In the genomic region with DNA sequence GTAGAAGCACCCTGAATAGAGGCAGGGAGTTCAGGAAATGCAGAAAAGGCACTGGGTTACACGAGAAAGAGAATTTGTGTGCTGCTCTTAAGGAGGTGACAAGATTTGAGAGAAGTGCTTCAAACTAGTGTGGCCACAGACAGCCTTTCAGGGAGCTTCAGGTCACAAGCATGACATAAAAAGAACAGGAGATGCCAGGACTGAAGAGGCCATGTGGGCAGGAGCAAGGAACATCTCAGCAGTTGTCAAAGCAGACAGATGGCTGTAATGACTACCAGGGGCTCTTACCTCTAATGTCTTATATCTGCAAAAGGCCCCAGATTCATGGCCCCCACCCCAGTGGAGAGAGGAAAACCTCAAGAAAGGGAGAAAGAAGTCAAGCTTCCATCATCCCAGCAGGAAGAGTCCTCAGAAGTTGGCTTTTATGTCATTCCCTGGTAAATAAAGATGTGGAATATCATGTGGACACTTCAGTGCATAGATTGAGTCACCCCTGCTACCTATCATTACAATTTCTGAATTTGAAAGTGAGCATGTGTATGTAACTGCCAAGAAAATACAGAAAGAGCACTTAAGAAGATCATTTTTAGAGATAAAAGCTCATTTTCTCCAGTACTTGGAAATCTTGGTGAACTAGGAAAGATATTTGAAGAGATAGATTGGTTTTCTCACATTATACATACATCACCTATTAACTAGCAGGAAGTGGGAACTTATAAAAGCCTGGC, we compare ENCODE assay signal across 30 cellular contexts.
"Had no signal": no experiment of that assay in that cellular context is flagged by ENCODE, and none has a peak within 500 bp of the region (broad histone marks: within the 10 kb centered on the region; RNA-seq: fewer than 3 reads in every experiment).

No MANE protein-coding gene starts in this region.

- ATAC-seq: activated naive CD8-positive, alpha-beta T cell treated with anti-CD3 and anti-CD28 coated beads, Interleukin-2, amount 50 U/mL, for 24 hours; effector memory CD8-positive, alpha-beta T cell; gastroesophageal sphincter; left cardiac atrium; left ventricle myocardium superior; pancreas; sciatic nerve; stimulated activated effector memory CD8-positive, alpha-beta T cell treated with anti-CD3 and anti-CD28 coated beads, Interleukin-12 subunit alpha, Interleukin-12 subunit beta, amount 100 ng/mL, for 72 hours had no signal

- H3K4me3 ChIP-seq: gastroesophageal sphincter, pancreas, prostate gland, skin epidermis, thoracic aorta, vagina had no signal

- H3K36me3 ChIP-seq: gastroesophageal sphincter, pancreas, prostate gland, thoracic aorta, vagina had no signal

- H3K9me3 ChIP-seq: gastroesophageal sphincter, pancreas, prostate gland, thoracic aorta, vagina had no signal

- H3K4me1 Mint-ChIP-seq: activated naive CD4-positive, alpha-beta T cell treated with anti-CD3 and anti-CD28 coated beads, Interleukin-2, amount 50 U/mL, for 24 hours; activated naive CD8-positive, alpha-beta T cell treated with anti-CD3 and anti-CD28 coated beads, Interleukin-2, amount 50 U/mL, for 24 hours; nephron; stimulated activated effector memory CD8-positive, alpha-beta T cell treated with anti-CD3 and anti-CD28 coated beads, Interleukin-12 subunit alpha, Interleukin-12 subunit beta, amount 100 ng/mL, for 72 hours had no signal

- H3K27me3 ChIP-seq: gastroesophageal sphincter, pancreas, vagina had no signal

- H3K9me3 Mint-ChIP-seq: activated CD4-positive, alpha-beta T cell treated with anti-CD3 and anti-CD28 coated beads, Interleukin-2, amount 10 ng/mL, durations not matched to agents 24 days and 14 days; activated T-cell treated with anti-CD3 and anti-CD28 coated beads, Interleukin-2, amount 50 U/mL, for 24 hours; nephron; type B pancreatic cell had no signal

- H3K27me3 Mint-ChIP-seq: activated CD4-positive, alpha-beta memory T cell treated with anti-CD3 and anti-CD28 coated beads for 36 hours; activated naive CD4-positive, alpha-beta T cell treated with anti-CD3 and anti-CD28 coated beads, Interleukin-2, amount 50 U/mL, for 24 hours; activated naive CD8-positive, alpha-beta T cell treated with anti-CD3 and anti-CD28 coated beads, Interleukin-2, amount 50 U/mL, for 24 hours; activated T-cell treated with anti-CD3 and anti-CD28 coated beads, Interleukin-2, amount 50 U/mL, for 24 hours; effector memory CD8-positive, alpha-beta T cell; stimulated activated naive CD8-positive, alpha-beta T cell treated with anti-CD3 and anti-CD28 coated beads, Interleukin-15, Interleukin-2, amounts not matched to agents 100 ng/mL and 50 ng/mL, for 24 hours; type B pancreatic cell had no signal

- DNase-seq: activated CD4-positive, alpha-beta memory T cell treated with anti-CD3 and anti-CD28 coated beads for 36 hours; activated CD4-positive, alpha-beta T cell treated with anti-CD3 and anti-CD28 coated beads, Interleukin-2, amount 10 ng/mL, durations not matched to agents 24 days and 14 days; activated CD4-positive, CD25-positive, alpha-beta regulatory T cell treated with anti-CD3 and anti-CD28 coated beads, Interleukin-2, amount 50 U/mL, for 72 hours; activated CD8-positive, alpha-beta memory T cell treated with anti-CD3 and anti-CD28 coated beads, Interleukin-2, amount 50 U/mL, for 48 hours; activated gamma-delta T cell; activated naive CD8-positive, alpha-beta T cell treated with anti-CD3 and anti-CD28 coated beads, Interleukin-2, amount 50 U/mL, for 24 hours; activated T-cell treated with anti-CD3 and anti-CD28 coated beads, Interleukin-2, amount 50 U/mL, for 24 hours; amygdala; caudate nucleus; cortex of kidney; effector memory CD8-positive, alpha-beta T cell; erythroblast; head of caudate nucleus; hippocampal formation; left cardiac atrium; left ventricle myocardium superior; pancreas; retina; stimulated activated CD4-positive, alpha-beta T cell treated with anti-CD3 and anti-CD28 coated beads, Interleukin-4, amount 100 ng/mL, for 24 hours had no signal

- H3K4me3 Mint-ChIP-seq: activated CD4-positive, alpha-beta memory T cell treated with anti-CD3 and anti-CD28 coated beads for 36 hours; activated CD4-positive, alpha-beta T cell treated with anti-CD3 and anti-CD28 coated beads, Interleukin-2, amount 10 ng/mL, durations not matched to agents 24 days and 14 days; activated naive CD4-positive, alpha-beta T cell treated with anti-CD3 and anti-CD28 coated beads, Interleukin-2, amount 50 U/mL, for 24 hours; activated naive CD8-positive, alpha-beta T cell treated with anti-CD3 and anti-CD28 coated beads, Interleukin-2, amount 50 U/mL, for 24 hours; activated T-cell treated with anti-CD3 and anti-CD28 coated beads, Interleukin-2, amount 50 U/mL, for 24 hours; effector memory CD8-positive, alpha-beta T cell; nephron; stimulated activated effector memory CD8-positive, alpha-beta T cell treated with anti-CD3 and anti-CD28 coated beads, Interleukin-12 subunit alpha, Interleukin-12 subunit beta, amount 100 ng/mL, for 72 hours; stimulated activated naive CD8-positive, alpha-beta T cell treated with anti-CD3 and anti-CD28 coated beads, Interleukin-15, Interleukin-2, amounts not matched to agents 100 ng/mL and 50 ng/mL, for 24 hours; type B pancreatic cell had no signal

- H3K27ac Mint-ChIP-seq: activated CD4-positive, alpha-beta memory T cell treated with anti-CD3 and anti-CD28 coated beads for 36 hours; activated CD4-positive, alpha-beta T cell treated with anti-CD3 and anti-CD28 coated beads, Interleukin-2, amount 10 ng/mL, durations not matched to agents 24 days and 14 days; activated naive CD4-positive, alpha-beta T cell treated with anti-CD3 and anti-CD28 coated beads, Interleukin-2, amount 50 U/mL, for 24 hours; activated naive CD8-positive, alpha-beta T cell treated with anti-CD3 and anti-CD28 coated beads, Interleukin-2, amount 50 U/mL, for 24 hours; activated T-cell treated with anti-CD3 and anti-CD28 coated beads, Interleukin-2, amount 50 U/mL, for 24 hours; effector memory CD8-positive, alpha-beta T cell; nephron; stimulated activated effector memory CD8-positive, alpha-beta T cell treated with anti-CD3 and anti-CD28 coated beads, Interleukin-12 subunit alpha, Interleukin-12 subunit beta, amount 100 ng/mL, for 72 hours; stimulated activated naive CD8-positive, alpha-beta T cell treated with anti-CD3 and anti-CD28 coated beads, Interleukin-15, Interleukin-2, amounts not matched to agents 100 ng/mL and 50 ng/mL, for 24 hours; type B pancreatic cell had no signal

- H3K4me1 ChIP-seq: gastroesophageal sphincter, pancreas, prostate gland, vagina had no signal

- H3K36me3 Mint-ChIP-seq: activated CD4-positive, alpha-beta memory T cell treated with anti-CD3 and anti-CD28 coated beads for 36 hours; activated naive CD4-positive, alpha-beta T cell treated with anti-CD3 and anti-CD28 coated beads, Interleukin-2, amount 50 U/mL, for 24 hours; stimulated activated effector memory CD8-positive, alpha-beta T cell treated with anti-CD3 and anti-CD28 coated beads, Interleukin-12 subunit alpha, Interleukin-12 subunit beta, amount 100 ng/mL, for 72 hours; type B pancreatic cell had no signal
